Comparison of ENCODE assay signal across 24 cellular contexts in the genomic region with DNA sequence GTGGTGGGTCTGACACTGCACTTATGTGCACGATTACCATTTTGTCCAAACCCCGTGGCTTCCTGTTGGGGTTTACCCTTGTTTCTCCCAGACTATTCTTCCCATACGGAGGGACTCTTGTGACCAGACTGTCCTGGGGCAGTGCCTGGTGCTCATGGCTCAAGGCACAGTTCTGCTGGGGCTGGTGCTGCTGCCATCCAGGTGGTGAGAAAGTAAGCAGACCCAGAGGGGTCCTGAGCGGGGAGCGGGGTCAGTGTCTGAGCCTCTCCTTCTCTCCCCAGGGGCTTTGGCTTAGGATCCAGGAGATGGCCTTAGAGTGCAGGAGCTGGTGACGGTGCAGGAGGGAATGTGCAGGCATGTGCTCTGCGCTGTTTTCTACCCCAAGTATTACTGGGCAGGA. TPM values are rescaled to one million over a fixed set of nuclear protein-coding genes. Genes with fewer than 3 reads are reported as not detected.
A peak's percentile ranks its signal among the peaks of the same experiment; 100 is the strongest.
DNase-seq lines count a peak whose midpoint lies in the region; ATAC-seq and TF ChIP-seq lines count a peak whose summit lies in the region.
"Had no signal": no experiment of that assay in that cellular context is flagged by ENCODE, and none has a peak within 500 bp of the region (broad histone marks: within the 10 kb centered on the region; RNA-seq: fewer than 3 reads in every experiment).

No MANE protein-coding gene starts in this region.

- H2AFZ ChIP-seq in GM23338 (0 out of 2 replicates have a peak overlapping the region, but pooled peaks have one; percentile 52), GM23248 (no peak overlapping the region)

- H3K4me1 Mint-ChIP-seq in GM23338: peaks cover 4% of the 10 kb centered on the region; the same call in 2 of the 3 replicates
- H3K4me1 Mint-ChIP-seq in effector memory CD8-positive, alpha-beta T cell (ENCODE audit: low read depth in 2 of 2): peaks cover 65 to 79% of the 10 kb centered on the region in 2 donors

- no peak for ATAC-seq in GM23338
- ATAC-seq in effector memory CD8-positive, alpha-beta T cell (replicated peaks): no peak
- no peak for ATAC-seq in GM21786 (IDR thresholded peaks at IDR 0.05; ENCODE audit: unreplicated experiment)
- ATAC-seq in sciatic nerve: no peak
- ATAC-seq: Right ventricle myocardium inferior had no signal

- no peaks in the 10 kb centered on the region for H3F3A ChIP-seq in GM23338 (replicated peaks; ENCODE audit: low read depth)
- no peaks in the 10 kb centered on the region for H3F3A ChIP-seq in GM23248 (ENCODE audit: insufficient read depth)

- no peak for DNase-seq in GM23338 (ENCODE audit: low spot score)
- no peak for DNase-seq in effector memory CD8-positive, alpha-beta T cell
- DNase-seq in NCI-H774 (lab: John Stamatoyannopoulos, UW): no peak
- no peak for DNase-seq in sciatic nerve (ENCODE audit: low spot score)
- no peak for DNase-seq in GM23248
- DNase-seq: GOT3, Karpas-422, MV-4-11, NCI-H1105 treated with DMSO at 0.1 percent for 48 hours, NCI-H2029 treated with DMSO at 0.1 percent for 48 hours, NCI-H2171, NCI-H345, NCI-H524, Peyer's patch had no signal

- intact Hi-C loops in sciatic nerve (cut with DNase I): no loop called here

- peaks cover 39 to 100% (median 68%) of the 10 kb centered on the region in 10 experiments for H3K4me1 ChIP-seq in BLaER1 treated with 17β-estradiol and CSF1 and Interleukin-3, amounts not matched to agents 10 nM and 100 nM
- H3K4me1 ChIP-seq in GM23338 (ENCODE audit: insufficient read depth): no peaks in the 10 kb centered on the region
- H3K4me1 ChIP-seq in neutrophil (ENCODE audit: control insufficient read depth in 1 of 2, insufficient read depth in 1 of 2, low read depth in 1 of 2, low read length in 1 of 2): peaks cover 66 to 73% of the 10 kb centered on the region in 2 experiments
- no peaks in the 10 kb centered on the region for H3K4me1 ChIP-seq in GM23248 (ENCODE audit: insufficient read depth)
- H3K4me1 ChIP-seq: Peyer's patch, SJSA1 had no signal

- H3K27ac ChIP-seq in BLaER1 treated with 17β-estradiol and CSF1 and Interleukin-3, amounts not matched to agents 10 nM and 100 nM: peak overlapping the region in 10 of 11 experiments; percentile 30 to 98 (median 94); a peak in 18 of 22 replicates
- no peak overlapping the region for H3K27ac ChIP-seq in GM23338 (ENCODE audit: low read depth)
- H3K27ac ChIP-seq in neutrophil: peak overlapping the region; percentile 98
- no peak overlapping the region for H3K27ac ChIP-seq in GM23248
- H3K27ac ChIP-seq: Peyer's patch, SJSA1 had no signal

- TF ChIP-seq CTCF in GM23338 (conservative IDR thresholded peaks at IDR 0.05; ENCODE audit: low read depth in 2 of 2): no peak
- TF ChIP-seq CTCF in neutrophil (IDR thresholded peaks at IDR 0.05): no peak

- H3K4me3 ChIP-seq in BLaER1 treated with 17β-estradiol and CSF1 and Interleukin-3, amounts not matched to agents 10 nM and 100 nM: peak overlapping the region in 3 of 10 experiments; percentile 2 to 11 (median 4); a peak in 4 of 20 replicates
- H3K4me3 ChIP-seq in GM23338: no peak overlapping the region
- H3K4me3 ChIP-seq in neutrophil (ENCODE audit: low read depth in 1 of 2, low read length in 1 of 2): no peak overlapping the region
- no peak overlapping the region for H3K4me3 ChIP-seq in GM23248
- H3K4me3 ChIP-seq: Peyer's patch, SJSA1 had no signal

- H3K4me2 ChIP-seq in BLaER1 treated with 17β-estradiol and CSF1 and Interleukin-3, amounts not matched to agents 10 nM and 100 nM: peak overlapping the region in 8 of 11 experiments; percentile 0 to 100 (median 96); a peak in 13 of 22 replicates
- no peak overlapping the region for H3K4me2 ChIP-seq in GM23338
- H3K4me2 ChIP-seq in GM23248 (ENCODE audit: unreplicated experiment): no peak overlapping the region

- no peaks in the 10 kb centered on the region; the same call in 2 of the 3 replicates for H3K36me3 Mint-ChIP-seq in GM23338 (ENCODE audit: low read depth)
- H3K36me3 Mint-ChIP-seq in effector memory CD8-positive, alpha-beta T cell (ENCODE audit: insufficient read depth): peaks cover 5% of the 10 kb centered on the region

- no peak overlapping the region for H3K4me3 Mint-ChIP-seq in GM23338
- no peak overlapping the region for H3K4me3 Mint-ChIP-seq in effector memory CD8-positive, alpha-beta T cell

- H3K36me3 ChIP-seq in BLaER1 treated with 17β-estradiol and CSF1 and Interleukin-3, amounts not matched to agents 10 nM and 100 nM: no peaks in the 10 kb centered on the region
- H3K36me3 ChIP-seq in GM23338 (ENCODE audit: insufficient read depth) (no peaks in the 10 kb centered on the region), neutrophil (no peaks in the 10 kb centered on the region), GM23248 (ENCODE audit: low read depth) (no peaks in the 10 kb centered on the region)
- H3K36me3 ChIP-seq: Peyer's patch, SJSA1 had no signal

- H4K20me1 ChIP-seq in BLaER1 treated with 17β-estradiol and CSF1 and Interleukin-3, amounts not matched to agents 10 nM and 100 nM: no peaks in the 10 kb centered on the region
- H4K20me1 ChIP-seq in GM23338 (replicated peaks; ENCODE audit: insufficient read depth) (no peaks in the 10 kb centered on the region), GM23248 (ENCODE audit: insufficient read depth) (no peaks in the 10 kb centered on the region)

- peak overlapping the region in 5 of 11 experiments; percentile 8 to 71 (median 62); a peak in 11 of 22 replicates for H3K9ac ChIP-seq in BLaER1 treated with 17β-estradiol and CSF1 and Interleukin-3, amounts not matched to agents 10 nM and 100 nM
- no peak overlapping the region for H3K9ac ChIP-seq in GM23248

- peak overlapping the region; percentile 81; the same call in 1 of the 2 replicates for H3K27ac Mint-ChIP-seq in GM23338
- H3K27ac Mint-ChIP-seq in effector memory CD8-positive, alpha-beta T cell: peak overlapping the region; percentile 38 to 72

- no peaks in the 10 kb centered on the region for H3K9me3 ChIP-seq in BLaER1 treated with 17β-estradiol and CSF1 and Interleukin-3, amounts not matched to agents 10 nM and 100 nM (replicated peaks in 1 of 11)
- H3K9me3 ChIP-seq in neutrophil (no peaks in the 10 kb centered on the region), GM23248 (ENCODE audit: low read depth) (no peaks in the 10 kb centered on the region)
- H3K9me3 ChIP-seq: Peyer's patch, SJSA1 had no signal

- no peaks in the 10 kb centered on the region for H3K79me2 ChIP-seq in GM23338 (replicated peaks; ENCODE audit: insufficient read depth)
- H3K79me2 ChIP-seq in GM23248 (ENCODE audit: insufficient read depth): no peaks in the 10 kb centered on the region

- in situ Hi-C loops in GM23248 (cut with MboI): no loop called here

- 55 to 61% methylated on average over 7 of the region's 7 CpGs for WGBS in GM23248 (ENCODE audit: low coverage in 1 of 2, low lambda C conversion rate in 2 of 2, missing lambda C conversion rate in 2 of 2), 2 experiments

- H3K9me3 Mint-ChIP-seq in GM23338: no peaks in the 10 kb centered on the region; the same call in 1 of the 3 replicates
- H3K9me3 Mint-ChIP-seq in effector memory CD8-positive, alpha-beta T cell: no peaks in the 10 kb centered on the region

- no peaks in the 10 kb centered on the region for H3K27me3 ChIP-seq in BLaER1 treated with 17β-estradiol and CSF1 and Interleukin-3, amounts not matched to agents 10 nM and 100 nM
- H3K27me3 ChIP-seq in GM23338 (ENCODE audit: insufficient read depth) (no peaks in the 10 kb centered on the region), neutrophil (no peaks in the 10 kb centered on the region), GM23248 (replicated peaks; ENCODE audit: insufficient read depth) (peaks cover 9% of the 10 kb centered on the region)
- H3K27me3 ChIP-seq: Peyer's patch had no signal

- H3K9me2 ChIP-seq in GM23338 (ENCODE audit: insufficient read depth) (no peaks in the 10 kb centered on the region), GM23248 (ENCODE audit: insufficient read depth) (no peaks in the 10 kb centered on the region)

- peaks cover 11% of the 10 kb centered on the region for H3K27me3 Mint-ChIP-seq in GM23338 (ENCODE audit: insufficient read depth, low read depth, poor library complexity)
- H3K27me3 Mint-ChIP-seq in effector memory CD8-positive, alpha-beta T cell: no peaks in the 10 kb centered on the region

RNA-seq across cellular contexts. Expression of a gene that starts 5.0 kb away (rescaled TPM):
- total RNA-seq in GM23338 (2014; rRNA removed; shearing (Covaris generic)): not detected in 2 replicates
- not detected in 2 replicates for polyA plus RNA-seq in GM23338 (2016; fragmentation: Nextera tagmentation; extraction: Ambion mirVana)
- total RNA-seq in sciatic nerve: 5.3 TPM
- not detected in 2 replicates for total RNA-seq in GM23248 (2014; rRNA removed; shearing (Covaris generic))
- not detected in 2 replicates for polyA plus RNA-seq in GM23248 (2016; fragmentation: Nextera tagmentation; extraction: Ambion mirVana)
- total RNA-seq: A673, Daoy, OCI-LY7, SJSA1 had no signal
- polyA plus RNA-seq: BJ had no signal

RNA-seq across cellular contexts. Expression of a gene that starts 11.5 kb away (rescaled TPM):
- total RNA-seq in GM23338 (2014; rRNA removed; shearing (Covaris generic)): 15.6 and 18.8 TPM in 2 replicates
- polyA plus RNA-seq in GM23338 (2016; fragmentation: Nextera tagmentation; extraction: Ambion mirVana): 3.7 and 11.0 TPM in 2 replicates
- 6.1 TPM for total RNA-seq in sciatic nerve
- 9.0 and 11.3 TPM in 2 replicates for total RNA-seq in GM23248 (2014; rRNA removed; shearing (Covaris generic))
- 4.2 and 4.4 TPM in 2 replicates for polyA plus RNA-seq in GM23248 (2016; fragmentation: Nextera tagmentation; extraction: Ambion mirVana)

RNA-seq across cellular contexts. Expression of a gene that starts 22.4 kb away (rescaled TPM):
- total RNA-seq in GM23338 (2014; rRNA removed; shearing (Covaris generic)): not detected in 2 replicates
- polyA plus RNA-seq in GM23338 (2016; fragmentation: Nextera tagmentation; extraction: Ambion mirVana) (not detected in 2 replicates), GM23248 (2016; fragmentation: Nextera tagmentation; extraction: Ambion mirVana) (not detected in 2 replicates)
- 2.0 TPM for total RNA-seq in sciatic nerve
- total RNA-seq in GM23248 (2014; rRNA removed; shearing (Covaris generic)): not detected in 2 replicates
- total RNA-seq: A673, Daoy, M059J, OCI-LY7, Peyer's patch, SJSA1 had no signal
- polyA plus RNA-seq: BJ had no signal

RNA-seq across cellular contexts. Expression of a gene that starts 37.0 kb away (rescaled TPM):
- total RNA-seq in GM23338 (2014; rRNA removed; shearing (Covaris generic)): not detected in 2 replicates
- polyA plus RNA-seq in GM23338 (2016; fragmentation: Nextera tagmentation; extraction: Ambion mirVana): 0.42 and 0.52 TPM in 2 replicates
- 2.8 TPM for total RNA-seq in sciatic nerve
- total RNA-seq in GM23248 (2014; rRNA removed; shearing (Covaris generic)): not detected in 2 replicates
- not detected in 2 replicates for polyA plus RNA-seq in GM23248 (2016; fragmentation: Nextera tagmentation; extraction: Ambion mirVana)
- total RNA-seq: Daoy, M059J, SJSA1 had no signal

RNA-seq across cellular contexts. Expression of a gene that starts 54.8 kb away (rescaled TPM):
- 1.1 and 5.7 TPM in 2 replicates for total RNA-seq in GM23338 (2014; rRNA removed; shearing (Covaris generic))
- 3.6 and 4.5 TPM in 2 replicates for polyA plus RNA-seq in GM23338 (2016; fragmentation: Nextera tagmentation; extraction: Ambion mirVana)
- 0.58 TPM for total RNA-seq in sciatic nerve
- not detected in 2 replicates for total RNA-seq in GM23248 (2014; rRNA removed; shearing (Covaris generic))
- polyA plus RNA-seq in GM23248 (2016; fragmentation: Nextera tagmentation; extraction: Ambion mirVana): 0.25 TPM in 1 of 2 replicates, not detected in the other
- total RNA-seq: A673, Daoy, M059J, OCI-LY7, Right ventricle myocardium inferior, SJSA1 had no signal
- polyA plus RNA-seq: BJ had no signal

Comparison
In these comparisons a context has a peak if more than half of its experiments do, and no peak if none do; other contexts are left out.
1. H3K27ac ChIP-seq: peak in BLaER1 treated with 17β-estradiol and CSF1 and Interleukin-3, amounts not matched to agents 10 nM and 100 nM (10 of 11) and neutrophil (single experiment); none in GM23338 (single experiment) and GM23248 (single experiment).
2. H3K4me2 ChIP-seq: peak in BLaER1 treated with 17β-estradiol and CSF1 and Interleukin-3, amounts not matched to agents 10 nM and 100 nM (8 of 11); none in GM23338 (single experiment) and GM23248 (single experiment).